21 cellular contexts compared by ENCODE assay signal in the genomic region with DNA sequence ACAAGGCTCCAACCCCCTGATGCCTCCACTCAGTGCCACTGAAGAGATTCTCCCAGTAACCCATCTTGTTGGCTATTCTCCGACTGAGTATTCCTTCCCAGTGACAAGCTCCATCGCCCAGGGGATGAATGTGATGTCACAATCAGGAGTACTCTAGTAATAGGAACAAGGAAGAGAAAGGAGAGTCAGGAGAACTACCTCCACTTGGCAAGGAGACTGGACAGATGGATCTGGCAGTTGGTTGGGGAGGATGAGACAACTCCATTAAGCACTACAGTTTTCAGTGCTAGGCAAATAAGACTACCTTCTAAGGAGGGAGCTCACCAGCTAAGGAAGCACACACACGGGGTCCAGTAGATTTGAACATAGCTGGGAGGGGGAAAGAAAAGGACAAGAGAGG. TPM values are rescaled to one million over a fixed set of nuclear protein-coding genes. Genes with fewer than 3 reads are reported as not detected.
DNase-seq lines count a peak whose midpoint lies in the region; ATAC-seq, FAIRE-seq and TF ChIP-seq lines count a peak whose summit lies in the region.
"Had no signal": no experiment of that assay in that cellular context is flagged by ENCODE, and none has a peak within 500 bp of the region (broad histone marks: within the 10 kb centered on the region; RNA-seq: fewer than 3 reads in every experiment).

No MANE protein-coding gene starts in this region.

- H3K9me3 ChIP-seq in T-helper 17 cell (ENCODE audit: control insufficient read depth, low read length, poor library complexity, severe bottlenecking) (no peaks in the 10 kb centered on the region), osteoblast (ENCODE audit: low read depth, low read length) (no peaks in the 10 kb centered on the region), kidney (ENCODE audit: control insufficient read depth in 1 of 2, low read length in 2 of 2) (no peaks in the 10 kb centered on the region)

- H3K9ac ChIP-seq in kidney (ENCODE audit: low read length in 2 of 2) = no peak overlapping the region

- no peak overlapping the region for H3K4me2 ChIP-seq in osteoblast (ENCODE audit: insufficient read depth, low read length)
- H3K4me2 ChIP-seq: GM23338 had no signal

- H3K27me3 ChIP-seq in osteoblast (ENCODE audit: insufficient read depth, low read length) = no peaks in the 10 kb centered on the region

- no peak overlapping the region for H2AFZ ChIP-seq in osteoblast (ENCODE audit: low read length)
- H2AFZ ChIP-seq: GM23338 had no signal

- H3K36me3 Mint-ChIP-seq in T-helper 17 cell (ENCODE audit: low read depth) (peaks cover 4% of the 10 kb centered on the region), endothelial cell (ENCODE audit: low read depth, unreplicated experiment) (peaks cover 27% of the 10 kb centered on the region)

- peaks cover 52% of the 10 kb centered on the region for H3K36me3 ChIP-seq in osteoblast (ENCODE audit: insufficient read depth, low read length)
- H3K36me3 ChIP-seq in kidney (ENCODE audit: control insufficient read depth in 1 of 2, insufficient read depth in 2 of 2, low read length in 2 of 2) = peaks cover 26 to 32% of the 10 kb centered on the region in 2 donors

- intact Hi-C loops in kidney (cut with DNase I) = no loop called here

- H3K27ac ChIP-seq in osteoblast (ENCODE audit: low read depth, low read length) (no peak overlapping the region), kidney (ENCODE audit: low read depth in 2 of 2, low read length in 2 of 2) (no peak overlapping the region)

- peaks cover 22% of the 10 kb centered on the region for H3K4me1 Mint-ChIP-seq in T-helper 17 cell
- peaks cover 13% of the 10 kb centered on the region for H3K4me1 Mint-ChIP-seq in endothelial cell (ENCODE audit: unreplicated experiment)

- TF ChIP-seq CTCF in endothelial cell (IDR thresholded peaks at IDR 0.05; ENCODE audit: unreplicated experiment) (no peak), osteoblast (IDR thresholded peaks at IDR 0.05; ENCODE audit: extremely low read depth, low read depth, low read length) (no peak), kidney (IDR thresholded peaks at IDR 0.05; ENCODE audit: borderline replicate concordance, extremely low read depth, insufficient read depth) (no peak)

- H3K4me1 ChIP-seq in osteoblast (ENCODE audit: insufficient read depth, low read length) (peaks cover 7% of the 10 kb centered on the region), kidney (ENCODE audit: control insufficient read depth in 1 of 2, insufficient read depth in 1 of 2, low read depth in 1 of 2, low read length in 2 of 2) (peaks cover 0 to 3% of the 10 kb centered on the region in 2 donors)

- ATAC-seq in T-helper 17 cell = no peak
- ATAC-seq: GM23338, PC-3 had no signal

- H3K27ac Mint-ChIP-seq in T-helper 17 cell = peak overlapping the region; percentile 32
- H3K27ac Mint-ChIP-seq in endothelial cell (ENCODE audit: unreplicated experiment) = no peak overlapping the region
- H3K27ac Mint-ChIP-seq: GM23338 had no signal

- DNase-seq in DMS 273 (lab: John Stamatoyannopoulos, UW; ENCODE audit: unreplicated experiment) = peak; percentile 49
- DNase-seq in DMS 273 treated with DMSO at 0.1 percent for 48 hours (lab: John Stamatoyannopoulos, UW) = no peak
- no peak for DNase-seq in T-helper 17 cell
- no peak for DNase-seq in endothelial cell (ENCODE audit: low spot score)
- DNase-seq in osteoblast (ENCODE audit: insufficient read length, low spot score, missing footprints) = peak; percentile 36
- no peak for DNase-seq in NCI-H1436 (lab: John Stamatoyannopoulos, UW)
- DNase-seq in H4 (ENCODE audit: low spot score) = no peak
- DNase-seq in kidney = no peak
- DNase-seq: 8988T, KG1, NCI-H1048, NCI-H146, NCI-H2081, NCI-H510A, NCI-H82, PC-3 had no signal

- H4K20me1 ChIP-seq in osteoblast (ENCODE audit: insufficient read depth, low read length) = peaks cover 19% of the 10 kb centered on the region

- no peak for FAIRE-seq in kidney (lab: Jason Lieb, UNC)
- FAIRE-seq: D721Med had no signal

- H3K27me3 Mint-ChIP-seq in T-helper 17 cell (no peaks in the 10 kb centered on the region), endothelial cell (ENCODE audit: unreplicated experiment) (no peaks in the 10 kb centered on the region)
- H3K27me3 Mint-ChIP-seq: CD8-positive, alpha-beta memory T cell had no signal

- H3K4me3 ChIP-seq in osteoblast (ENCODE audit: insufficient read depth, low read length) (no peak overlapping the region), kidney (ENCODE audit: low read length in 2 of 2) (no peak overlapping the region)
- H3K4me3 ChIP-seq: GM23338 had no signal

- peaks cover 61% of the 10 kb centered on the region for H3K79me2 ChIP-seq in osteoblast (ENCODE audit: insufficient read depth, low read length)

- no peaks in the 10 kb centered on the region for H3K9me3 Mint-ChIP-seq in endothelial cell (ENCODE audit: unreplicated experiment)
- H3K9me3 Mint-ChIP-seq: CD8-positive, alpha-beta memory T cell had no signal

- H3K4me3 Mint-ChIP-seq in T-helper 17 cell (no peak overlapping the region), endothelial cell (ENCODE audit: unreplicated experiment) (peak overlapping the region; percentile 75)
- H3K4me3 Mint-ChIP-seq: GM23338 had no signal

RNA-seq across cellular contexts. Expression of a gene that starts 5.3 kb away (rescaled TPM):
- total RNA-seq in T-helper 17 cell (10 to 100 TPM; 35.5 to 37.4 TPM), endothelial cell (ENCODE audit: unreplicated experiment) (55.5 TPM), osteoblast (155 and 159 TPM in 2 replicates), kidney (45.5 TPM)
- 55.1 and 62.8 TPM in 2 replicates for total RNA-seq in H4 (2014; rRNA removed; shearing (Covaris generic))
- 17.6 TPM for polyA plus RNA-seq in kidney (ENCODE audit: insufficient read depth, low read depth, low replicate concordance)

RNA-seq across cellular contexts. Expression of a gene that starts 7.7 kb away (rescaled TPM):
- total RNA-seq in T-helper 17 cell (10 to 100 TPM; 12.5 to 19.4 TPM), endothelial cell (ENCODE audit: unreplicated experiment) (19.8 TPM), osteoblast (26.8 and 27.4 TPM in 2 replicates), kidney (31.0 TPM)
- total RNA-seq in H4 (2014; rRNA removed; shearing (Covaris generic)) = 65.8 and 87.5 TPM in 2 replicates
- polyA plus RNA-seq in kidney (ENCODE audit: insufficient read depth, low read depth, low replicate concordance) = 42.3 TPM

RNA-seq across cellular contexts. Expression of a gene that starts 13.4 kb away (rescaled TPM):
- not detected for total RNA-seq in T-helper 17 cell
- not detected for total RNA-seq in endothelial cell (ENCODE audit: unreplicated experiment)
- total RNA-seq in osteoblast = not detected in 2 replicates
- not detected in 2 replicates for total RNA-seq in H4 (2014; rRNA removed; shearing (Covaris generic))
- 5.1 TPM for total RNA-seq in kidney
- 164 TPM for polyA plus RNA-seq in kidney (ENCODE audit: insufficient read depth, low read depth, low replicate concordance)
- total RNA-seq: M059J had no signal
- polyA plus RNA-seq: BJ; CD8-positive, alpha-beta memory T cell had no signal

RNA-seq across cellular contexts. Expression of a gene that starts 27.2 kb away (rescaled TPM):
- 100 to 1,000 TPM; 130 to 138 TPM for total RNA-seq in T-helper 17 cell
- 105 TPM for total RNA-seq in endothelial cell (ENCODE audit: unreplicated experiment)
- 65.9 and 70.4 TPM in 2 replicates for total RNA-seq in osteoblast
- total RNA-seq in H4 (2014; rRNA removed; shearing (Covaris generic)) = 19.6 and 22.9 TPM in 2 replicates
- total RNA-seq in kidney = 112 TPM
- 18.8 TPM for polyA plus RNA-seq in kidney (ENCODE audit: insufficient read depth, low read depth, low replicate concordance)

RNA-seq across cellular contexts. Expression of a gene that starts 41.7 kb away (rescaled TPM):
- total RNA-seq in T-helper 17 cell = 10 to 100 TPM; 30.8 to 33.4 TPM
- 48.5 TPM for total RNA-seq in endothelial cell (ENCODE audit: unreplicated experiment)
- 17.7 and 18.8 TPM in 2 replicates for total RNA-seq in osteoblast
- total RNA-seq in H4 (2014; rRNA removed; shearing (Covaris generic)) = 13.4 and 15.4 TPM in 2 replicates
- total RNA-seq in kidney = 46.4 TPM
- polyA plus RNA-seq in kidney (ENCODE audit: insufficient read depth, low read depth, low replicate concordance) = 8.6 TPM

Comparison
In these comparisons a context has a peak if more than half of its experiments do, and no peak if none do; other contexts are left out.
1. DNase-seq: peak in DMS 273 (single experiment) and osteoblast (single experiment); none in DMS 273 treated with DMSO at 0.1 percent for 48 hours (single experiment), T-helper 17 cell (0 of 3), endothelial cell (single experiment), NCI-H1436 (single experiment), H4 (single experiment) and kidney (single experiment).